18 cellular contexts compared by ENCODE assay signal in genomic region chr5:44565360-44565759, GRCh38.
A peak's percentile ranks its signal among the peaks of the same experiment; 100 is the strongest.
DNase-seq lines count a peak whose midpoint lies in the region; ATAC-seq and TF ChIP-seq lines count a peak whose summit lies in the region.
"Had no signal": no experiment of that assay in that cellular context is flagged by ENCODE, and none has a peak within 500 bp of the region (broad histone marks: within the 10 kb centered on the region; RNA-seq: fewer than 3 reads in every experiment).

No MANE protein-coding gene starts in this region.

- ATAC-seq in activated T-cell treated with anti-CD3 and anti-CD28 coated beads, Interleukin-2, amount 50 U/mL, for 72 hours (replicated peaks in 1 of 2), result no peak
- no peak for ATAC-seq in GM23338
- peak in 2 of 4 donors; percentile 19 to 65 for ATAC-seq in psoas muscle
- ATAC-seq: A549 had no signal

- H2AFZ ChIP-seq in GM23338 (0 out of 2 replicates have a peak overlapping the region, but pooled peaks have one; percentile 39), mesenchymal stem cell (ENCODE audit: low read depth, low read length) (no peak overlapping the region)
- H2AFZ ChIP-seq: GM23248 had no signal

- H3K36me3 ChIP-seq in GM23338 (ENCODE audit: insufficient read depth) (no peaks in the 10 kb centered on the region), mesenchymal stem cell (ENCODE audit: control insufficient read depth in 1 of 2, insufficient read depth in 2 of 2, low read depth in 1 of 2, low read length in 2 of 2) (no peaks in the 10 kb centered on the region), psoas muscle (ENCODE audit: insufficient read depth in 1 of 2, low read depth in 1 of 2) (no peaks in the 10 kb centered on the region)

- no peak overlapping the region for H3K4ac ChIP-seq in mesenchymal stem cell (ENCODE audit: low read depth in 1 of 2, low read length in 2 of 2)

- peak overlapping the region; percentile 70 for H3K9ac ChIP-seq in mesenchymal stem cell (ENCODE audit: low read length)
- H3K9ac ChIP-seq: GM23248 had no signal

- no peaks in the 10 kb centered on the region for H3K9me2 ChIP-seq in GM23338 (ENCODE audit: insufficient read depth)

- no peaks in the 10 kb centered on the region for H3K79me1 ChIP-seq in mesenchymal stem cell (replicated peaks; ENCODE audit: low read length, poor library complexity, severe bottlenecking)

- no peak overlapping the region for H4K8ac ChIP-seq in mesenchymal stem cell (ENCODE audit: low read length)

- H3K4me2 ChIP-seq in GM23338, result no peak overlapping the region
- H3K4me2 ChIP-seq in mesenchymal stem cell (ENCODE audit: low read length, poor library complexity, severe bottlenecking), result no peak overlapping the region
- H3K4me2 ChIP-seq: A549 had no signal

- H3K4me3 ChIP-seq in GM23338, result no peak overlapping the region
- H3K4me3 ChIP-seq in mesenchymal stem cell (ENCODE audit: insufficient read depth in 1 of 2, low read depth in 1 of 2, low read length in 2 of 2), result no peak overlapping the region
- H3K4me3 ChIP-seq in psoas muscle, result peak overlapping the region; percentile 7
- H3K4me3 ChIP-seq: A549, GM23248 had no signal

- H3F3A ChIP-seq in GM23338 (replicated peaks; ENCODE audit: low read depth), result no peaks in the 10 kb centered on the region

- TF ChIP-seq POLR2A in erythroblast (IDR thresholded peaks at IDR 0.05; ENCODE audit: low read length), result no peak

- H3K36me3 Mint-ChIP-seq in activated T-cell treated with anti-CD3 and anti-CD28 coated beads, Interleukin-2, amount 50 U/mL, for 72 hours (ENCODE audit: insufficient read depth in 2 of 2), result no peaks in the 10 kb centered on the region
- H3K36me3 Mint-ChIP-seq in GM23338 (ENCODE audit: low read depth), result no peaks in the 10 kb centered on the region
- H3K36me3 Mint-ChIP-seq: CD4-positive, alpha-beta memory T cell had no signal

- no peak overlapping the region for H2BK15ac ChIP-seq in mesenchymal stem cell (ENCODE audit: low read depth, poor library complexity, severe bottlenecking)

- H3K27ac Mint-ChIP-seq in activated T-cell treated with anti-CD3 and anti-CD28 coated beads, Interleukin-2, amount 50 U/mL, for 72 hours, result peak overlapping the region; percentile 33
- no peak overlapping the region for H3K27ac Mint-ChIP-seq in GM23338
- H3K27ac Mint-ChIP-seq: CD4-positive, alpha-beta memory T cell; H9 had no signal

- H3K9me3 Mint-ChIP-seq in activated T-cell treated with anti-CD3 and anti-CD28 coated beads, Interleukin-2, amount 50 U/mL, for 72 hours, result peaks cover 3 to 6% of the 10 kb centered on the region in 2 donors
- no peaks in the 10 kb centered on the region for H3K9me3 Mint-ChIP-seq in GM23338
- H3K9me3 Mint-ChIP-seq: H9 had no signal

- H3K23ac ChIP-seq in mesenchymal stem cell (ENCODE audit: low read length in 2 of 2), result no peak overlapping the region

- DNase-seq in activated T-cell treated with anti-CD3 and anti-CD28 coated beads, Interleukin-2, amount 50 U/mL, for 72 hours, result no peak
- DNase-seq in activated T-cell treated with anti-CD3 and anti-CD28 coated beads, Interleukin-2, amount 50 U/mL, for 1 hour, result no peak
- DNase-seq in GM23338 (ENCODE audit: low spot score), result no peak
- no peak for DNase-seq in mesenchymal stem cell
- DNase-seq in psoas muscle, result no peak
- no peak for DNase-seq in H4 (ENCODE audit: low spot score)
- no peak for DNase-seq in NCI-H128 (lab: John Stamatoyannopoulos, UW; ENCODE audit: unreplicated experiment)
- DNase-seq in erythroblast (lab: John Stamatoyannopoulos, UW), result no peak
- DNase-seq: AML-193; CD4-positive, alpha-beta memory T cell; DMS153; DMS79; GDM1; H9 had no signal

- no peaks in the 10 kb centered on the region for H3K4me1 ChIP-seq in GM23338 (ENCODE audit: insufficient read depth)
- no peaks in the 10 kb centered on the region for H3K4me1 ChIP-seq in mesenchymal stem cell (ENCODE audit: control insufficient read depth, insufficient read depth, low read depth, low read length)
- H3K4me1 ChIP-seq in psoas muscle, result no peaks in the 10 kb centered on the region
- H3K4me1 ChIP-seq: A549 had no signal

- intact Hi-C loops in psoas muscle (cut with DNase I), result no loop called here

- H3K27me3 ChIP-seq in GM23338 (ENCODE audit: insufficient read depth) (no peaks in the 10 kb centered on the region), mesenchymal stem cell (ENCODE audit: control insufficient read depth in 1 of 2, insufficient read depth in 1 of 2, low read length in 2 of 2) (no peaks in the 10 kb centered on the region), psoas muscle (ENCODE audit: insufficient read depth in 3 of 3, low read length in 2 of 3) (no peaks in the 10 kb centered on the region)

- H3K9me3 ChIP-seq in mesenchymal stem cell (ENCODE audit: control insufficient read depth, low read length), result no peaks in the 10 kb centered on the region
- H3K9me3 ChIP-seq in psoas muscle, result peaks cover 2% of the 10 kb centered on the region
- H3K9me3 ChIP-seq: A549 had no signal

- WGBS in mesenchymal stem cell, result no CpG with 5 or more reads among the region's 1 CpG
- 27 to 90% (median 54%) methylated on average over 1 of the region's 1 CpG for WGBS in psoas muscle, 3 donors

- H2BK5ac ChIP-seq in mesenchymal stem cell (ENCODE audit: low read depth, low read length, poor library complexity, severe bottlenecking), result no peak overlapping the region

- no peak overlapping the region for H2AK5ac ChIP-seq in mesenchymal stem cell (ENCODE audit: low read length, severe bottlenecking)

- H2BK12ac ChIP-seq in mesenchymal stem cell (ENCODE audit: low read length in 2 of 2), result no peak overlapping the region

- no peaks in the 10 kb centered on the region for H4K20me1 ChIP-seq in GM23338 (replicated peaks; ENCODE audit: insufficient read depth)

- no peak overlapping the region for H3K4me3 Mint-ChIP-seq in activated T-cell treated with anti-CD3 and anti-CD28 coated beads, Interleukin-2, amount 50 U/mL, for 72 hours
- H3K4me3 Mint-ChIP-seq in GM23338, result no peak overlapping the region
- H3K4me3 Mint-ChIP-seq: CD4-positive, alpha-beta memory T cell; H9 had no signal

- H3K18ac ChIP-seq in mesenchymal stem cell (ENCODE audit: low read depth in 1 of 2, low read length in 2 of 2), result no peak overlapping the region

- no peak overlapping the region for H4K91ac ChIP-seq in mesenchymal stem cell (ENCODE audit: low read length)

- no peak overlapping the region for H3K27ac ChIP-seq in GM23338 (ENCODE audit: low read depth)
- H3K27ac ChIP-seq in mesenchymal stem cell (ENCODE audit: low read length, poor library complexity, severe bottlenecking), result no peak overlapping the region
- peak overlapping the region; percentile 77 for H3K27ac ChIP-seq in psoas muscle
- H3K27ac ChIP-seq: 22Rv1, A549, C4-2B, GM23248 had no signal

- no peak overlapping the region for H2BK120ac ChIP-seq in mesenchymal stem cell (ENCODE audit: low read depth, low read length)

- no peaks in the 10 kb centered on the region for H3K27me3 Mint-ChIP-seq in activated T-cell treated with anti-CD3 and anti-CD28 coated beads, Interleukin-2, amount 50 U/mL, for 72 hours (ENCODE audit: low read depth)
- no peaks in the 10 kb centered on the region for H3K27me3 Mint-ChIP-seq in GM23338 (ENCODE audit: insufficient read depth, low read depth, poor library complexity)
- H3K27me3 Mint-ChIP-seq: CD4-positive, alpha-beta memory T cell had no signal

- no peak overlapping the region for H3K14ac ChIP-seq in mesenchymal stem cell (ENCODE audit: low read length in 2 of 2)

- H3K4me1 Mint-ChIP-seq in activated T-cell treated with anti-CD3 and anti-CD28 coated beads, Interleukin-2, amount 50 U/mL, for 72 hours (ENCODE audit: low read depth), result no peaks in the 10 kb centered on the region
- H3K4me1 Mint-ChIP-seq in GM23338, result no peaks in the 10 kb centered on the region
- H3K4me1 Mint-ChIP-seq: CD4-positive, alpha-beta memory T cell; H9 had no signal

- TF ChIP-seq CTCF in GM23338 (conservative IDR thresholded peaks at IDR 0.05; ENCODE audit: low read depth in 2 of 2), result no peak
- TF ChIP-seq CTCF in psoas muscle (IDR thresholded peaks at IDR 0.05), result no peak

- no peaks in the 10 kb centered on the region for H3K79me2 ChIP-seq in GM23338 (replicated peaks; ENCODE audit: insufficient read depth)

TF ChIP-seq in GM23338, 12 proteins besides CTCF, POLR2A, EP300 and RAD21 (continues in another document):
- TF ChIP-seq ETS1 (IDR thresholded peaks at IDR 0.05), result no peak
- TF ChIP-seq POLR2AphosphoS5 (IDR thresholded peaks at IDR 0.05; ENCODE audit: low read depth), result no peak
- no peak for TF ChIP-seq REST (IDR thresholded peaks at IDR 0.05; ENCODE audit: unreplicated experiment)
- no peak for TF ChIP-seq CREB1 (CRISPR knock-in tag; IDR thresholded peaks at IDR 0.05; ENCODE audit: low read depth)
- no peak for TF ChIP-seq EZH2 (IDR thresholded peaks at IDR 0.05; ENCODE audit: low read depth, unreplicated experiment)
